ENCODE assay signal across 7 cellular contexts in genomic region chr1:116878804-116879477, GRCh38. TPM values are rescaled to one million over a fixed set of nuclear protein-coding genes. Genes with fewer than 3 reads are reported as not detected.
DNase-seq lines count a peak whose midpoint lies in the region; ATAC-seq and TF ChIP-seq lines count a peak whose summit lies in the region.

No MANE protein-coding gene starts in this region.

- H3K27me3 ChIP-seq in tibial artery = peaks cover 0 to 3% of the 10 kb centered on the region in 2 donors

- TF ChIP-seq CTCF in GM13977 (IDR thresholded peaks at IDR 0.05; ENCODE audit: extremely low read depth, insufficient read depth, missing control alignments) (no peak), cardiac fibroblast (IDR thresholded peaks at IDR 0.05; ENCODE audit: low read depth, low read length) (no peak), tibial artery (IDR thresholded peaks at IDR 0.05) (no peak)

- intact Hi-C loops in tibial artery (cut with DNase I; ENCODE audit: low total_unique reads) = no loop called here

- DNase-seq in GM13977 (ENCODE audit: low spot score) (peak; percentile 32), NCI-H510A (lab: John Stamatoyannopoulos, UW) (peak; percentile 81), cardiac fibroblast (ENCODE audit: low read depth in 2 of 2) (peak; percentile 62 to 63), left lobe of liver (ENCODE audit: low spot score) (no peak), tibial artery (peak in 1 of 2 donors; percentile 66), hepatic stellate cell (ENCODE audit: low spot score) (no peak)

- H3K4me3 ChIP-seq in cardiac fibroblast (replicated peaks in 1 of 2; ENCODE audit: low read depth in 2 of 2, low read length in 2 of 2) (peak overlapping the region; percentile 14 to 32), tibial artery (peak overlapping the region; percentile 32 to 44)

- peaks cover 0 to 26% (median 14%) of the 10 kb centered on the region in 4 donors for H3K4me1 ChIP-seq in tibial artery

- no peaks in the 10 kb centered on the region for H3K9me3 ChIP-seq in tibial artery

- ATAC-seq in HG02678 (IDR thresholded peaks at IDR 0.05; ENCODE audit: unreplicated experiment) = peak; percentile 49
- peak; percentile 32 for ATAC-seq in left lobe of liver

- no peaks in the 10 kb centered on the region for H3K36me3 ChIP-seq in tibial artery

- in situ Hi-C loops in GM13977 (cut with MboI; ENCODE audit: low pct_unique_long_range_greater_than_20kb, low sequenced_read_pairs, unreplicated experiment) = no loop called here

- peak overlapping the region in 1 of 2 donors; percentile 24 for H3K27ac ChIP-seq in tibial artery

RNA-seq across cellular contexts. Expression of gene PTGFRN, which starts 30.8 kb away (rescaled TPM):
- 11.9 TPM for total RNA-seq in left lobe of liver

Comparison
In these comparisons a context has a peak if more than half of its experiments do, and no peak if none do; other contexts are left out.
1. DNase-seq: peak in GM13977 (single experiment), NCI-H510A (single experiment) and cardiac fibroblast (2 of 2); none in left lobe of liver (single experiment) and hepatic stellate cell (single experiment).